In the genomic region with DNA sequence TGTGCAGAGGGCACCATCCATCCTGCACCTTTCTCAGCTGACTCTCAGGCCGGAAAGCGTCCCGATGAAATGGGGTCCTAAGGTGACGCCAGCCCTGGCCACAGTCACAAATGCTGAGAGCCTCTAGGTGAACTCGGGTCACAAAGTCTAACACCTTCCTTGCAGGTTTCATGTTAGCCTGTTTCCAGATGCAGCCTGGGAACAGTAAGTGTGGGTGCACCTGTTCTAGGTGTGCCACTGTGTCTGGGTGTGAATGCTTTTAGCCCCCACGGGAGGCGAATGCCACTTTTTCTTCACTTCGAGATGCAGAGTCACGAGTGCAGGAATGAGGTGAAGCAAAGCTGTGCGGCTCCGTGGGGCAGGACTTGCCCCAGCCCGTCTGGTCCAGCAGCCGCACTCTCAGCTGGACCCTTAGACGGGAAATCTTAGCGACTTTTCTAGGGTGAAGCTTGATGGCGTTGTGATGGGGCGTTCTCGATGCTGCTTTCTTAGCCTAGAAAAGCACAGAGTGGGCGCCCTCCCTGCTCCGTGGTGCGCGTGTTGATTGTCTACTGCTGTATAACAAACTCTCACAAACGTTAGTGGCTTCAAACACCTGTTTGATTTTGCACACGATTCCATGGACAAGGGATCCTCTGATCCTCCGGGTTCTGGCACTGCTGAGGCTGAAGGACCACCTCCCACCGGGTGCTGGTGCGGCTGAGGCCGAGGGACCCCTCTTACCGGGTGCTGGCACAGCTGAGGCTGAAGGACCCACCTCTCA, we compare ENCODE assay signal across 4 cellular contexts.
TF ChIP-seq lines count a peak whose summit lies in the region.

No MANE protein-coding gene starts in this region.

TF ChIP-seq in SK-N-SH, 30 proteins besides CTCF, POLR2A, EP300 and RAD21:
- TF ChIP-seq MXI1 (IDR thresholded peaks at IDR 0.05; ENCODE audit: low read depth, low read length) (no peak), POLR2AphosphoS5 (IDR thresholded peaks at IDR 0.05; ENCODE audit: low read depth, low read length) (no peak), NRF1 (IDR thresholded peaks at IDR 0.05; ENCODE audit: low read depth, low read length) (no peak), CHD2 (IDR thresholded peaks at IDR 0.05; ENCODE audit: low read length, partially characterized antibody) (no peak), FOXM1 (IDR thresholded peaks at IDR 0.05; ENCODE audit: low read depth) (no peak)

TF ChIP-seq in SK-N-SH treated with all-trans-retinoic acid at 6 μM for 48 hours, 23 proteins besides CTCF, POLR2A, EP300 and RAD21:
- no peak for TF ChIP-seq ZNF70 (CRISPR knock-in tag; IDR thresholded peaks at IDR 0.05)
- no peak for TF ChIP-seq TCF4 (CRISPR knock-in tag; IDR thresholded peaks at IDR 0.05; ENCODE audit: borderline replicate concordance)
- no peak for TF ChIP-seq SNAI2 (CRISPR knock-in tag; IDR thresholded peaks at IDR 0.05)
- no peak for TF ChIP-seq ARNTL (CRISPR knock-in tag; IDR thresholded peaks at IDR 0.05; ENCODE audit: borderline replicate concordance, low read depth)
TF ChIP-seq in SK-N-SH treated with all-trans-retinoic acid at 6 μM for 48 hours: peak in this region for 0.

TF ChIP-seq in HEK293, 187 proteins besides CTCF, POLR2A, EP300 and RAD21:
- no peak for TF ChIP-seq ZNF146 (tag by site-specific recombination; IDR thresholded peaks at IDR 0.05)
- TF ChIP-seq SCRT2 (tag by site-specific recombination; IDR thresholded peaks at IDR 0.05), result peak; percentile 24; the same call in 1 of the 2 replicates
TF ChIP-seq in HEK293: peak in this region for 1.

TF ChIP-seq in H1, 55 proteins besides CTCF, POLR2A, EP300 and RAD21:
- no peak for TF ChIP-seq SRF (IDR thresholded peaks at IDR 0.05; ENCODE audit: low read depth, low read length)
- no peak for TF ChIP-seq TAF7 (optimal IDR thresholded peaks at IDR 0.05; ENCODE audit: borderline replicate concordance, low read depth, low read length)
- TF ChIP-seq EGR1 (IDR thresholded peaks at IDR 0.05; ENCODE audit: borderline replicate concordance, low read depth, low read length), result no peak
